Comparison of ENCODE assay signal across 22 cellular contexts in the genomic region with DNA sequence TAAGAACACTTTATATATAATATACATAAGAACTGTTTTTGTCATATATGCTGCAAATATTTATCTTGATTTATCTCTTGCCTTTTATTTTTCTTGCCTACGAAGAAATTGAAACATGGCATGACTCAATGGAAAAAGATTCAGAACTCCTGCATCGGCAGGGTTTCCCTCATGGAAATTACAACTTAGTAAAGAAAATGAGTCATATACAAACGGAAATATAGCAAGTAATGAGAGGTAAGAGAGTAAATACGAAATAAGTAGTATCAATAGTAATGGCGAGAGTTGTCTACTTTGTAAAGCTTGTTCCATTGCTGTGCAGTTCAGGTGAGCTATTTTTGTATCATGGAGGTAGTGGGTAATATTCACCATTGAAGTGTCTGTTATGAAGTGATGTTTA.
DNase-seq lines count a peak whose midpoint lies in the region; ATAC-seq and TF ChIP-seq lines count a peak whose summit lies in the region.
"Had no signal": no experiment of that assay in that cellular context is flagged by ENCODE, and none has a peak within 500 bp of the region (broad histone marks: within the 10 kb centered on the region; RNA-seq: fewer than 3 reads in every experiment).

No MANE protein-coding gene starts in this region.

- H3K9me3 ChIP-seq in breast epithelium (no peaks in the 10 kb centered on the region), upper lobe of left lung (no peaks in the 10 kb centered on the region)
- H3K9me3 ChIP-seq: left lung, spleen, transverse colon had no signal

- H3K4me3 ChIP-seq in breast epithelium (no peak overlapping the region), fibroblast of the aortic adventitia (ENCODE audit: low read depth, low read length) (no peak overlapping the region), upper lobe of left lung (no peak overlapping the region)
- H3K4me3 ChIP-seq: GM23338, left lung, spleen, transverse colon had no signal

- no peak for ATAC-seq in GM18867 (IDR thresholded peaks at IDR 0.05; ENCODE audit: unreplicated experiment)
- ATAC-seq in upper lobe of left lung (ENCODE audit: low FRiP score in 2 of 2), result no peak
- ATAC-seq in GM21390 (IDR thresholded peaks at IDR 0.05; ENCODE audit: unreplicated experiment), result no peak
- ATAC-seq: GM23338; left lung; stimulated activated naive B cell treated with anti-CD40 and anti-IgM and Interleukin-4, amounts not matched to agents 10 μg/mL and 1 μg/mL and 100 μg/mL, for 72 hours had no signal

- H3K27ac ChIP-seq in breast epithelium, result no peak overlapping the region
- no peak overlapping the region for H3K27ac ChIP-seq in upper lobe of left lung
- H3K27ac ChIP-seq: 22Rv1, left lung, parathyroid adenoma, spleen, transverse colon had no signal

- no peak overlapping the region for H3K4me3 Mint-ChIP-seq in MCF 10A (ENCODE audit: unreplicated experiment)
- H3K4me3 Mint-ChIP-seq: CD4-positive, alpha-beta memory T cell; GM23338; stimulated activated naive B cell treated with anti-CD40 and anti-IgM and Interleukin-4, amounts not matched to agents 10 μg/mL and 1 μg/mL and 100 μg/mL, for 72 hours had no signal

- H3K9me3 Mint-ChIP-seq in MCF 10A (ENCODE audit: unreplicated experiment), result no peaks in the 10 kb centered on the region
- H3K9me3 Mint-ChIP-seq: CD4-positive, alpha-beta memory T cell; GM23338 had no signal

- POLR2A ChIA-PET in MCF 10A (lab: Yijun Ruan, JAX) (interaction anchor here (0.7 to 0.8 kb wide), 2 partner anchors 27 to 57 kb away, joined by 3 read pairs; no protein-coding TSS in a partner anchor), GM10248 (lab: Yijun Ruan, JAX) (no interaction called here)

- no peaks in the 10 kb centered on the region for H3K4me1 ChIP-seq in breast epithelium
- H3K4me1 ChIP-seq in upper lobe of left lung, result no peaks in the 10 kb centered on the region
- H3K4me1 ChIP-seq: left lung, parathyroid adenoma, spleen, transverse colon had no signal

- WGBS in upper lobe of left lung, 2 donors, result 81 to 87% methylated on average over 5 of the region's 5 CpGs

- no peak for TF ChIP-seq EP300 in upper lobe of left lung (IDR thresholded peaks at IDR 0.05)

- H3K4me1 Mint-ChIP-seq in MCF 10A (ENCODE audit: insufficient read depth, unreplicated experiment), result no peaks in the 10 kb centered on the region
- H3K4me1 Mint-ChIP-seq: CD4-positive, alpha-beta memory T cell; GM23338; stimulated activated naive B cell treated with anti-CD40 and anti-IgM and Interleukin-4, amounts not matched to agents 10 μg/mL and 1 μg/mL and 100 μg/mL, for 72 hours had no signal

- CTCF ChIA-PET in MCF 10A (lab: Yijun Ruan, JAX), result interaction anchor here (0.7 kb wide), 1 partner anchor 607 kb away, joined by 4 read pairs; no protein-coding TSS in a partner anchor
- CTCF ChIA-PET in GM10248 (lab: Yijun Ruan, JAX), result no interaction called here

- no peaks in the 10 kb centered on the region for H3K27me3 ChIP-seq in breast epithelium
- H3K27me3 ChIP-seq in upper lobe of left lung, result no peaks in the 10 kb centered on the region
- H3K27me3 ChIP-seq: left lung, spleen, transverse colon had no signal

- TF ChIP-seq POLR2A in breast epithelium (IDR thresholded peaks at IDR 0.05) (no peak), upper lobe of left lung (IDR thresholded peaks at IDR 0.05) (no peak)

- DNase-seq in MCF 10A (ENCODE audit: unreplicated experiment), result peak; percentile 49
- no peak for DNase-seq in breast epithelium (ENCODE audit: low spot score in 2 of 2)
- DNase-seq in amniotic epithelial cell (ENCODE audit: low read depth), result peak; percentile 62
- DNase-seq in fibroblast of the aortic adventitia (ENCODE audit: low read depth), result peak; percentile 59
- no peak for DNase-seq in upper lobe of left lung
- DNase-seq in GM10248 (ENCODE audit: extremely low spot score), result no peak
- DNase-seq: activated CD4-positive, alpha-beta T cell treated with anti-CD3 and anti-CD28 coated beads for 48 hours; activated naive CD4-positive, alpha-beta T cell treated with Interleukin-2 at 50 U/mL for 16 hours; CD4-positive, alpha-beta memory T cell; effector CD4-positive, alpha-beta T cell; Kasumi-1; left lung; NCI-H1417 treated with DMSO at 0.1 percent for 48 hours; NCI-H446 treated with DMSO at 0.1 percent for 48 hours; spleen; stimulated activated naive B cell treated with anti-CD40 and anti-IgM and Interleukin-4, amounts not matched to agents 10 μg/mL and 1 μg/mL and 100 μg/mL, for 72 hours; transverse colon had no signal

- no peaks in the 10 kb centered on the region for H3K36me3 ChIP-seq in breast epithelium
- H3K36me3 ChIP-seq in upper lobe of left lung, result no peaks in the 10 kb centered on the region
- H3K36me3 ChIP-seq: left lung, spleen, transverse colon had no signal

- H3K36me3 Mint-ChIP-seq in MCF 10A (ENCODE audit: insufficient read depth, unreplicated experiment), result no peaks in the 10 kb centered on the region
- H3K36me3 Mint-ChIP-seq: CD4-positive, alpha-beta memory T cell; stimulated activated naive B cell treated with anti-CD40 and anti-IgM and Interleukin-4, amounts not matched to agents 10 μg/mL and 1 μg/mL and 100 μg/mL, for 72 hours had no signal

- intact Hi-C loops in MCF 10A (cut with micrococcal nuclease), result no loop called here
- intact Hi-C loops in breast epithelium (cut with DNase I; ENCODE audit: low total_unique reads), result no loop called here

- TF ChIP-seq CTCF in MCF 10A (IDR thresholded peaks at IDR 0.05; ENCODE audit: unreplicated experiment), result no peak
- TF ChIP-seq CTCF in breast epithelium (IDR thresholded peaks at IDR 0.05), result no peak
- TF ChIP-seq CTCF in fibroblast of the aortic adventitia (IDR thresholded peaks at IDR 0.05; ENCODE audit: insufficient read depth, low read length), result no peak
- no peak for TF ChIP-seq CTCF in upper lobe of left lung (IDR thresholded peaks at IDR 0.05)
- no peak for TF ChIP-seq CTCF in GM10248 (IDR thresholded peaks at IDR 0.05; ENCODE audit: control extremely low read depth, extremely low read depth, low read depth, missing control alignments)

- no TSS peak for BruUV-seq in MCF 10A (replicated peaks; lab: Mats Ljungman, UMichigan)

- no peak overlapping the region for H3K27ac Mint-ChIP-seq in MCF 10A (ENCODE audit: low read depth, unreplicated experiment)
- H3K27ac Mint-ChIP-seq: CD4-positive, alpha-beta memory T cell; GM23338; stimulated activated naive B cell treated with anti-CD40 and anti-IgM and Interleukin-4, amounts not matched to agents 10 μg/mL and 1 μg/mL and 100 μg/mL, for 72 hours had no signal

- H3K27me3 Mint-ChIP-seq in MCF 10A (ENCODE audit: insufficient read depth, unreplicated experiment), result no peaks in the 10 kb centered on the region

Comparison
In these comparisons a context has a peak if more than half of its experiments do, and no peak if none do; other contexts are left out.
1. DNase-seq: peak in MCF 10A (single experiment), amniotic epithelial cell (single experiment) and fibroblast of the aortic adventitia (single experiment); none in breast epithelium (0 of 2), upper lobe of left lung (0 of 2) and GM10248 (single experiment).